Comparison of ENCODE assay signal across 18 cellular contexts in genomic region chr1:153613406-153613805, GRCh38. TPM values are rescaled to one million over a fixed set of nuclear protein-coding genes. Genes with fewer than 3 reads are reported as not detected.
DNase-seq lines count a peak whose midpoint lies in the region; ATAC-seq, FAIRE-seq and TF ChIP-seq lines count a peak whose summit lies in the region.
"Had no signal": no experiment of that assay in that cellular context is flagged by ENCODE, and none has a peak within 500 bp of the region (broad histone marks: within the 10 kb centered on the region; RNA-seq: fewer than 3 reads in every experiment).

No MANE protein-coding gene starts in this region.

- H3K79me2 ChIP-seq in HepG2 (ENCODE audit: insufficient read depth, low read length) (peaks cover 7% of the 10 kb centered on the region), OCI-LY7 (ENCODE audit: insufficient read depth, low read depth, low read length) (no peaks in the 10 kb centered on the region)

- H3K4me3 Mint-ChIP-seq in MCF 10A (ENCODE audit: unreplicated experiment): peak overlapping the region; percentile 90
- H3K4me3 Mint-ChIP-seq: activated naive CD8-positive, alpha-beta T cell treated with anti-CD3 and anti-CD28 coated beads, Interleukin-2, amount 50 U/mL, for 24 hours; CD4-positive, CD25-positive, alpha-beta regulatory T cell; effector memory CD8-positive, alpha-beta T cell; T-helper 1 cell treated with Interleukin-12 subunit alpha and Interleukin-12 subunit beta and Interleukin-4 antibody, amounts not matched to agents 30 μg/mL and 1 μg/mL, for 36 hours had no signal

- TF ChIP-seq CTCF in GM10248 (IDR thresholded peaks at IDR 0.05; ENCODE audit: control extremely low read depth, extremely low read depth, low read depth, missing control alignments) (no peak), MCF 10A (IDR thresholded peaks at IDR 0.05; ENCODE audit: unreplicated experiment) (no peak), HepG2 (CRISPR knock-in tag; IDR thresholded peaks at IDR 0.05) (no peak), OCI-LY7 (conservative IDR thresholded peaks at IDR 0.05; ENCODE audit: low read length) (no peak)

- H3K36me3 ChIP-seq in HepG2 (replicated peaks in 1 of 2; ENCODE audit: control insufficient read depth in 1 of 2, insufficient read depth in 2 of 2, low read length in 2 of 2) (no peaks in the 10 kb centered on the region), skeletal muscle tissue (ENCODE audit: control insufficient read depth in 3 of 3, insufficient read depth in 3 of 3, low read length in 3 of 3) (peaks cover 0 to 4% (median 0%) of the 10 kb centered on the region in 3 donors), OCI-LY7 (ENCODE audit: insufficient read depth, low read length) (no peaks in the 10 kb centered on the region)

- peak overlapping the region; percentile 66 for H3K27ac ChIP-seq in HepG2 (ENCODE audit: extremely low read length, insufficient read depth, low read length)
- H3K27ac ChIP-seq in skeletal muscle tissue (ENCODE audit: low read depth, low read length): peak overlapping the region; percentile 80
- no peak overlapping the region for H3K27ac ChIP-seq in OCI-LY7 (ENCODE audit: low read depth, low read length, poor library complexity, severe bottlenecking)

- no peaks in the 10 kb centered on the region for H3K9me2 ChIP-seq in OCI-LY7 (ENCODE audit: insufficient read depth, low read length)

- H3K4me1 ChIP-seq in HepG2 (ENCODE audit: insufficient read depth, low read length): peaks cover 80% of the 10 kb centered on the region
- H3K4me1 ChIP-seq in skeletal muscle tissue (ENCODE audit: control insufficient read depth in 3 of 3, insufficient read depth in 3 of 3, low read length in 3 of 3): peaks cover 39 to 58% (median 53%) of the 10 kb centered on the region in 3 donors
- peaks cover 5% of the 10 kb centered on the region for H3K4me1 ChIP-seq in OCI-LY7 (ENCODE audit: insufficient read depth, low read length, poor library complexity, severe bottlenecking)

- no peak for TF ChIP-seq RAD21 in HepG2 (CRISPR knock-in tag; IDR thresholded peaks at IDR 0.05)

- intact Hi-C loops in MCF 10A (cut with micrococcal nuclease) (loop anchor here (1.0 kb wide), 1 partner anchor 21 kb away; the partner anchor contains the start of gene CHTOP), HepG2 (cut with micrococcal nuclease; ENCODE audit: unreplicated experiment) (no loop called here), OCI-LY7 (cut with micrococcal nuclease; ENCODE audit: unreplicated experiment) (no loop called here)

- no peak for TF ChIP-seq POLR2A in HepG2 (IDR thresholded peaks at IDR 0.05; ENCODE audit: insufficient read depth in 1 of 2, low read depth in 2 of 2, low read length in 2 of 2)

- in situ Hi-C loops in HepG2 (cut with HindIII; ENCODE audit: extremely low pct_ligation_motif_present, low pct_unique_long_range_greater_than_20kb): no loop called here

- H3K9me3 ChIP-seq in HepG2 (ENCODE audit: low read length) (no peaks in the 10 kb centered on the region), skeletal muscle tissue (ENCODE audit: control insufficient read depth in 3 of 3, low read length in 3 of 3) (no peaks in the 10 kb centered on the region), OCI-LY7 (ENCODE audit: low read length) (no peaks in the 10 kb centered on the region)

- H2AFZ ChIP-seq in HepG2 (ENCODE audit: low read length): no peak overlapping the region
- no peak overlapping the region for H2AFZ ChIP-seq in OCI-LY7 (ENCODE audit: low read length)

- BruUV-seq in MCF 10A (replicated peaks; lab: Mats Ljungman, UMichigan): no TSS peak
- BruUV-seq in HepG2 (replicated peaks; lab: Mats Ljungman, UMichigan): no TSS peak
- BruUV-seq in OCI-LY7 (replicated peaks; lab: Mats Ljungman, UMichigan): no TSS peak

- H3K27me3 ChIP-seq in HepG2 (ENCODE audit: control insufficient read depth in 1 of 2, insufficient read depth in 2 of 2, low read length in 2 of 2) (no peaks in the 10 kb centered on the region; a peak in 1 of 5 replicates), skeletal muscle tissue (ENCODE audit: control insufficient read depth in 3 of 3, insufficient read depth in 3 of 3, low read length in 3 of 3) (no peaks in the 10 kb centered on the region)

- H3K27ac Mint-ChIP-seq in MCF 10A (ENCODE audit: low read depth, unreplicated experiment): peak overlapping the region; percentile 94
- H3K27ac Mint-ChIP-seq: activated naive CD8-positive, alpha-beta T cell treated with anti-CD3 and anti-CD28 coated beads, Interleukin-2, amount 50 U/mL, for 24 hours; effector memory CD8-positive, alpha-beta T cell; T-helper 1 cell treated with Interleukin-12 subunit alpha and Interleukin-12 subunit beta and Interleukin-4 antibody, amounts not matched to agents 30 μg/mL and 1 μg/mL, for 36 hours had no signal

- ATAC-seq in HepG2: no peak
- ATAC-seq: activated naive CD8-positive, alpha-beta T cell treated with anti-CD3 and anti-CD28 coated beads, Interleukin-2, amount 50 U/mL, for 24 hours; effector memory CD8-positive, alpha-beta T cell had no signal

- no peaks in the 10 kb centered on the region for H4K20me1 ChIP-seq in HepG2 (ENCODE audit: insufficient read depth, low read length)
- H4K20me1 ChIP-seq in OCI-LY7 (ENCODE audit: insufficient read depth, low read length): no peaks in the 10 kb centered on the region

- no peaks in the 10 kb centered on the region for H3K9me3 Mint-ChIP-seq in MCF 10A (ENCODE audit: unreplicated experiment)
- H3K9me3 Mint-ChIP-seq: activated naive CD8-positive, alpha-beta T cell treated with anti-CD3 and anti-CD28 coated beads, Interleukin-2, amount 50 U/mL, for 24 hours; CD4-positive, CD25-positive, alpha-beta regulatory T cell; effector memory CD8-positive, alpha-beta T cell; T-helper 1 cell treated with Interleukin-12 subunit alpha and Interleukin-12 subunit beta and Interleukin-4 antibody, amounts not matched to agents 30 μg/mL and 1 μg/mL, for 36 hours had no signal

- H3K9ac ChIP-seq in HepG2 (ENCODE audit: insufficient read depth, low read depth, low read length) (peak overlapping the region; percentile 80), skeletal muscle tissue (ENCODE audit: low read depth in 1 of 3, low read length in 3 of 3) (peak overlapping the region; percentile 61 to 91 (median 89))

- H3K4me2 ChIP-seq in HepG2 (ENCODE audit: low read depth, low read length) (peak overlapping the region; percentile 84), OCI-LY7 (ENCODE audit: low read length) (no peak overlapping the region)

- peaks cover 79% of the 10 kb centered on the region for H3K4me1 Mint-ChIP-seq in MCF 10A (ENCODE audit: insufficient read depth, unreplicated experiment)

- H3K36me3 Mint-ChIP-seq in MCF 10A (ENCODE audit: insufficient read depth, unreplicated experiment): peaks cover 25% of the 10 kb centered on the region
- H3K36me3 Mint-ChIP-seq: CD4-positive, CD25-positive, alpha-beta regulatory T cell had no signal

- H3K4me3 ChIP-seq in HepG2 (replicated peaks in 1 of 3; ENCODE audit: insufficient read depth in 1 of 3, low read depth in 2 of 3, low read length in 3 of 3): peak overlapping the region in 2 of 3 experiments; percentile 60 to 76; a peak in 3 of 6 replicates
- peak overlapping the region; percentile 43 to 86 (median 77) for H3K4me3 ChIP-seq in skeletal muscle tissue (ENCODE audit: low read length in 3 of 3)
- no peak overlapping the region for H3K4me3 ChIP-seq in OCI-LY7 (ENCODE audit: low read depth, low read length, poor library complexity, severe bottlenecking)

- TF ChIP-seq EP300 in HepG2 (IDR thresholded peaks at IDR 0.05; ENCODE audit: low read depth in 2 of 2, low read length in 2 of 2) (no peak), HepG2 (CRISPR knock-in tag; IDR thresholded peaks at IDR 0.05; ENCODE audit: borderline replicate concordance) (no peak)

- H3K27me3 Mint-ChIP-seq in MCF 10A (ENCODE audit: insufficient read depth, unreplicated experiment): no peaks in the 10 kb centered on the region
- H3K27me3 Mint-ChIP-seq: activated naive CD8-positive, alpha-beta T cell treated with anti-CD3 and anti-CD28 coated beads, Interleukin-2, amount 50 U/mL, for 24 hours; CD4-positive, CD25-positive, alpha-beta regulatory T cell; effector memory CD8-positive, alpha-beta T cell had no signal

- FAIRE-seq in HepG2 (lab: Jason Lieb, UNC): no peak
- FAIRE-seq: GM19239, islet of Langerhans had no signal

- WGBS in HepG2 (ENCODE audit: low lambda C conversion rate): 77% methylated on average over 5 of the region's 5 CpGs

- POLR2A ChIA-PET in GM10248 (lab: Yijun Ruan, JAX) (no interaction called here), MCF 10A (lab: Yijun Ruan, JAX) (interaction anchor here (0.6 to 46.1 kb wide), 30 partner anchors 2 to 354 kb away, joined by 3 to 1272 read pairs (median 9); partner anchors contain the start of genes CHTOP, CREB3L4, GATAD2B and ILF2), HepG2 (lab: Yijun Ruan, JAX) (interaction anchor here (1.0 to 12.2 kb wide), 10 partner anchors 10 to 162 kb away, joined by 3 to 390 read pairs (median 5); partner anchors contain the start of genes CHTOP, S100A1, S100A13 and SLC27A3), OCI-LY7 (lab: Charles Lee) (interaction anchor here (0.6 kb wide), 1 partner anchor 9 kb away, joined by 4 read pairs; no protein-coding TSS in a partner anchor)

- CTCF ChIA-PET in GM10248 (lab: Yijun Ruan, JAX): interaction anchor here (3.2 to 9.1 kb wide), 2 partner anchors 14 to 43 kb away, joined by 16 to 136 read pairs; partner anchors contain the start of genes S100A1 and S100A13
- CTCF ChIA-PET in MCF 10A (lab: Yijun Ruan, JAX): interaction anchor here (0.6 to 11.8 kb wide), 12 partner anchors 14 to 373 kb away, joined by 3 to 214 read pairs (median 6); partner anchors contain the start of genes RAB13, S100A1 and S100A13
- CTCF ChIA-PET in HepG2 (lab: Yijun Ruan, JAX; ENCODE audit: low intra/inter-chr PET ratio, low total read pairs): no interaction called here
- CTCF ChIA-PET in OCI-LY7 (lab: Charles Lee; ENCODE audit: unreplicated experiment): no interaction called here

- peak; percentile 12 for DNase-seq in GM10248 (ENCODE audit: extremely low spot score)
- DNase-seq in MCF 10A (ENCODE audit: unreplicated experiment): no peak
- DNase-seq in HepG2 (ENCODE audit: low spot score): no peak
- DNase-seq in NCI-H524 (lab: John Stamatoyannopoulos, UW): no peak
- DNase-seq in OCI-LY7 (ENCODE audit: low spot score): no peak
- DNase-seq in AG20443 (ENCODE audit: low spot score): no peak
- no peak for DNase-seq in NCI-H226
- DNase-seq: activated CD8-positive, alpha-beta memory T cell treated with anti-CD3 and anti-CD28 coated beads for 24 hours; activated naive CD8-positive, alpha-beta T cell treated with anti-CD3 and anti-CD28 coated beads, Interleukin-2, amount 50 U/mL, for 24 hours; CD4-positive, CD25-positive, alpha-beta regulatory T cell; effector memory CD8-positive, alpha-beta T cell; NCI-H1105; NCI-H748 treated with DMSO at 0.1 percent for 48 hours had no signal

RNA-seq across cellular contexts. Expression of gene S100A16, which starts 0.5 kb away (rescaled TPM):
- total RNA-seq in MCF 10A (2022): 1,014 and 1,213 TPM in 2 replicates
- total RNA-seq in HepG2 (2016; rRNA removed; fragmentation: Illumina TruSeq; extraction: Trizol): 46.0 and 51.2 TPM in 2 replicates
- 35.2 and 50.8 TPM in 2 replicates for total RNA-seq in HepG2 (2016; cell fraction: cytosol; rRNA removed; fragmentation: Illumina TruSeq; extraction: Trizol; ENCODE audit: low read depth)
- total RNA-seq in HepG2 (2016; cell fraction: insoluble cytoplasmic fraction; rRNA removed; fragmentation: Illumina TruSeq; extraction: Trizol): 46.0 and 49.1 TPM in 2 replicates
- 64.5 and 88.0 TPM in 2 replicates for total RNA-seq in HepG2 (2016; cell fraction: membrane; rRNA removed; fragmentation: Illumina TruSeq; extraction: Trizol)
- total RNA-seq in HepG2 (2016; cell fraction: nucleus; rRNA removed; fragmentation: Illumina TruSeq; extraction: Trizol): 17.2 and 18.5 TPM in 2 replicates
- 195 and 203 TPM in 2 replicates for polyA plus RNA-seq in HepG2 (2011; rRNA removed)
- polyA plus RNA-seq in HepG2 (2011; cell fraction: cytosol; rRNA removed): 207 and 257 TPM in 2 replicates
- 63.0 and 64.5 TPM in 2 replicates for polyA plus RNA-seq in HepG2 (2011; cell fraction: nucleus; rRNA removed)
- polyA plus RNA-seq in HepG2 (2012): 50.0 and 61.9 TPM in 2 replicates
- polyA plus RNA-seq in HepG2 (2016; cell fraction: cytosol; fragmentation: Illumina TruSeq; extraction: Trizol; ENCODE audit: low read depth): 56.0 and 73.0 TPM in 2 replicates
- 58.3 and 61.2 TPM in 2 replicates for polyA plus RNA-seq in HepG2 (2016; cell fraction: insoluble cytoplasmic fraction; fragmentation: Illumina TruSeq; extraction: Trizol; ENCODE audit: low read depth)
- polyA plus RNA-seq in HepG2 (2016; cell fraction: membrane; fragmentation: Illumina TruSeq; extraction: Trizol; ENCODE audit: low read depth): 82.4 and 91.4 TPM in 2 replicates
- polyA plus RNA-seq in HepG2 (2016; cell fraction: nucleus; fragmentation: Illumina TruSeq; extraction: Trizol; ENCODE audit: insufficient read depth, low read depth): 34.9 and 35.7 TPM in 2 replicates
- polyA minus RNA-seq in HepG2 (2011; rRNA and poly(A)+ RNA removed; ENCODE audit: low replicate concordance): 116 and 347 TPM in 2 replicates
- 41.2 and 43.1 TPM in 2 replicates for polyA minus RNA-seq in HepG2 (2011; cell fraction: cytosol; rRNA and poly(A)+ RNA removed)
- 31.9 and 35.2 TPM in 2 replicates for polyA minus RNA-seq in HepG2 (2011; cell fraction: nucleus; rRNA and poly(A)+ RNA removed)
- 36.0 TPM for total RNA-seq in skeletal muscle tissue
- total RNA-seq in OCI-LY7 (2014; rRNA removed; shearing (Covaris generic)): not detected in 2 replicates
- 0.33 TPM in 1 of 2 replicates, not detected in the other for total RNA-seq in OCI-LY7 (2022)
- total RNA-seq: CD4-positive, CD25-positive, alpha-beta regulatory T cell had no signal
- polyA plus RNA-seq: CD4-positive, CD25-positive, alpha-beta regulatory T cell had no signal

RNA-seq across cellular contexts. Expression of gene S100A14, which starts 2.7 kb away (rescaled TPM):
- 264 and 332 TPM in 2 replicates for total RNA-seq in MCF 10A (2022)
- total RNA-seq in HepG2 (2016; rRNA removed; fragmentation: Illumina TruSeq; extraction: Trizol): 1.4 and 2.0 TPM in 2 replicates
- 1.2 and 1.6 TPM in 2 replicates for total RNA-seq in HepG2 (2016; cell fraction: cytosol; rRNA removed; fragmentation: Illumina TruSeq; extraction: Trizol; ENCODE audit: low read depth)
- total RNA-seq in HepG2 (2016; cell fraction: insoluble cytoplasmic fraction; rRNA removed; fragmentation: Illumina TruSeq; extraction: Trizol): 1.8 and 2.4 TPM in 2 replicates
- total RNA-seq in HepG2 (2016; cell fraction: membrane; rRNA removed; fragmentation: Illumina TruSeq; extraction: Trizol): 2.2 and 2.4 TPM in 2 replicates
- total RNA-seq in HepG2 (2016; cell fraction: nucleus; rRNA removed; fragmentation: Illumina TruSeq; extraction: Trizol): 0.75 and 1.1 TPM in 2 replicates
- polyA plus RNA-seq in HepG2 (2011; rRNA removed): 7.7 and 10.8 TPM in 2 replicates
- 11.2 and 16.8 TPM in 2 replicates for polyA plus RNA-seq in HepG2 (2011; cell fraction: cytosol; rRNA removed)
- 1.5 and 3.7 TPM in 2 replicates for polyA plus RNA-seq in HepG2 (2011; cell fraction: nucleus; rRNA removed)
- polyA plus RNA-seq in HepG2 (2012): 4.8 and 6.4 TPM in 2 replicates
- 1.8 and 2.7 TPM in 2 replicates for polyA plus RNA-seq in HepG2 (2016; cell fraction: cytosol; fragmentation: Illumina TruSeq; extraction: Trizol; ENCODE audit: low read depth)
- 2.4 and 2.9 TPM in 2 replicates for polyA plus RNA-seq in HepG2 (2016; cell fraction: insoluble cytoplasmic fraction; fragmentation: Illumina TruSeq; extraction: Trizol; ENCODE audit: low read depth)
- polyA plus RNA-seq in HepG2 (2016; cell fraction: membrane; fragmentation: Illumina TruSeq; extraction: Trizol; ENCODE audit: low read depth): 3.3 TPM in 2 replicates
- 1.6 and 2.4 TPM in 2 replicates for polyA plus RNA-seq in HepG2 (2016; cell fraction: nucleus; fragmentation: Illumina TruSeq; extraction: Trizol; ENCODE audit: insufficient read depth, low read depth)
- 2.0 and 23.9 TPM in 2 replicates for polyA minus RNA-seq in HepG2 (2011; rRNA and poly(A)+ RNA removed; ENCODE audit: low replicate concordance)
- 1.5 and 2.7 TPM in 2 replicates for polyA minus RNA-seq in HepG2 (2011; cell fraction: cytosol; rRNA and poly(A)+ RNA removed)
- not detected in 2 replicates for polyA minus RNA-seq in HepG2 (2011; cell fraction: nucleus; rRNA and poly(A)+ RNA removed)
- total RNA-seq in skeletal muscle tissue: not detected
- not detected in 2 replicates for total RNA-seq in OCI-LY7 (2014; rRNA removed; shearing (Covaris generic))
- total RNA-seq in OCI-LY7 (2022): not detected in 2 replicates
- total RNA-seq: CD4-positive, CD25-positive, alpha-beta regulatory T cell had no signal
- polyA plus RNA-seq: CD4-positive, CD25-positive, alpha-beta regulatory T cell had no signal

RNA-seq across cellular contexts. Expression of gene S100A13, which starts 13.9 kb away (rescaled TPM):
- total RNA-seq in MCF 10A (2022) (210 and 236 TPM in 2 replicates), HepG2 (2016; rRNA removed; fragmentation: Illumina TruSeq; extraction: Trizol) (89.5 and 115 TPM in 2 replicates), skeletal muscle tissue (55.3 TPM), OCI-LY7 (2022) (6.9 and 10.3 TPM in 2 replicates)
- 78.4 and 101 TPM in 2 replicates for total RNA-seq in HepG2 (2016; cell fraction: cytosol; rRNA removed; fragmentation: Illumina TruSeq; extraction: Trizol; ENCODE audit: low read depth)
- 101 and 125 TPM in 2 replicates for total RNA-seq in HepG2 (2016; cell fraction: insoluble cytoplasmic fraction; rRNA removed; fragmentation: Illumina TruSeq; extraction: Trizol)
- total RNA-seq in HepG2 (2016; cell fraction: membrane; rRNA removed; fragmentation: Illumina TruSeq; extraction: Trizol): 88.5 and 93.4 TPM in 2 replicates
- total RNA-seq in HepG2 (2016; cell fraction: nucleus; rRNA removed; fragmentation: Illumina TruSeq; extraction: Trizol): 30.0 and 35.1 TPM in 2 replicates
- polyA plus RNA-seq in HepG2 (2011; rRNA removed): 172 TPM in 2 replicates
- 139 and 163 TPM in 2 replicates for polyA plus RNA-seq in HepG2 (2011; cell fraction: cytosol; rRNA removed)
- polyA plus RNA-seq in HepG2 (2011; cell fraction: nucleus; rRNA removed): 32.1 and 42.4 TPM in 2 replicates
- polyA plus RNA-seq in HepG2 (2012): 56.6 and 75.4 TPM in 2 replicates
- 82.7 and 114 TPM in 2 replicates for polyA plus RNA-seq in HepG2 (2016; cell fraction: cytosol; fragmentation: Illumina TruSeq; extraction: Trizol; ENCODE audit: low read depth)
- 106 and 116 TPM in 2 replicates for polyA plus RNA-seq in HepG2 (2016; cell fraction: insoluble cytoplasmic fraction; fragmentation: Illumina TruSeq; extraction: Trizol; ENCODE audit: low read depth)
- polyA plus RNA-seq in HepG2 (2016; cell fraction: membrane; fragmentation: Illumina TruSeq; extraction: Trizol; ENCODE audit: low read depth): 65.7 and 84.0 TPM in 2 replicates
- 50.7 and 51.1 TPM in 2 replicates for polyA plus RNA-seq in HepG2 (2016; cell fraction: nucleus; fragmentation: Illumina TruSeq; extraction: Trizol; ENCODE audit: insufficient read depth, low read depth)
- polyA minus RNA-seq in HepG2 (2011; rRNA and poly(A)+ RNA removed; ENCODE audit: low replicate concordance): 42.6 and 182 TPM in 2 replicates
- polyA minus RNA-seq in HepG2 (2011; cell fraction: cytosol; rRNA and poly(A)+ RNA removed): 11.7 and 13.7 TPM in 2 replicates
- polyA minus RNA-seq in HepG2 (2011; cell fraction: nucleus; rRNA and poly(A)+ RNA removed): 6.7 and 6.8 TPM in 2 replicates
- total RNA-seq in OCI-LY7 (2014; rRNA removed; shearing (Covaris generic)): 2.7 and 4.8 TPM in 2 replicates

RNA-seq across cellular contexts. Expression of gene S100A1, which starts 14.8 kb away (rescaled TPM):
- total RNA-seq in MCF 10A (2022) (0.74 TPM in 1 of 2 replicates, not detected in the other), HepG2 (2016; rRNA removed; fragmentation: Illumina TruSeq; extraction: Trizol) (120 and 151 TPM in 2 replicates), skeletal muscle tissue (0.52 TPM), OCI-LY7 (2022) (not detected in 2 replicates)
- total RNA-seq in HepG2 (2016; cell fraction: cytosol; rRNA removed; fragmentation: Illumina TruSeq; extraction: Trizol; ENCODE audit: low read depth): 28.0 and 35.5 TPM in 2 replicates
- 119 and 133 TPM in 2 replicates for total RNA-seq in HepG2 (2016; cell fraction: insoluble cytoplasmic fraction; rRNA removed; fragmentation: Illumina TruSeq; extraction: Trizol)
- 48.1 and 56.1 TPM in 2 replicates for total RNA-seq in HepG2 (2016; cell fraction: membrane; rRNA removed; fragmentation: Illumina TruSeq; extraction: Trizol)
- total RNA-seq in HepG2 (2016; cell fraction: nucleus; rRNA removed; fragmentation: Illumina TruSeq; extraction: Trizol): 54.6 and 59.6 TPM in 2 replicates
- 238 and 251 TPM in 2 replicates for polyA plus RNA-seq in HepG2 (2011; rRNA removed)
- polyA plus RNA-seq in HepG2 (2011; cell fraction: cytosol; rRNA removed): 339 and 395 TPM in 2 replicates
- polyA plus RNA-seq in HepG2 (2011; cell fraction: nucleus; rRNA removed): 68.2 and 87.5 TPM in 2 replicates
- polyA plus RNA-seq in HepG2 (2012): 109 and 178 TPM in 2 replicates
- polyA plus RNA-seq in HepG2 (2016; cell fraction: cytosol; fragmentation: Illumina TruSeq; extraction: Trizol; ENCODE audit: low read depth): 100 and 132 TPM in 2 replicates
- polyA plus RNA-seq in HepG2 (2016; cell fraction: insoluble cytoplasmic fraction; fragmentation: Illumina TruSeq; extraction: Trizol; ENCODE audit: low read depth): 381 and 401 TPM in 2 replicates
- polyA plus RNA-seq in HepG2 (2016; cell fraction: membrane; fragmentation: Illumina TruSeq; extraction: Trizol; ENCODE audit: low read depth): 143 and 156 TPM in 2 replicates
- 222 and 236 TPM in 2 replicates for polyA plus RNA-seq in HepG2 (2016; cell fraction: nucleus; fragmentation: Illumina TruSeq; extraction: Trizol; ENCODE audit: insufficient read depth, low read depth)
- 3.5 and 272 TPM in 2 replicates for polyA minus RNA-seq in HepG2 (2011; rRNA and poly(A)+ RNA removed; ENCODE audit: low replicate concordance)
- polyA minus RNA-seq in HepG2 (2011; cell fraction: cytosol; rRNA and poly(A)+ RNA removed): 102 and 128 TPM in 2 replicates
- 35.0 and 41.2 TPM in 2 replicates for polyA minus RNA-seq in HepG2 (2011; cell fraction: nucleus; rRNA and poly(A)+ RNA removed)
- total RNA-seq in OCI-LY7 (2014; rRNA removed; shearing (Covaris generic)): not detected in 2 replicates
- total RNA-seq: CD4-positive, CD25-positive, alpha-beta regulatory T cell; pulmonary artery endothelial cell had no signal
- polyA plus RNA-seq: CD4-positive, CD25-positive, alpha-beta regulatory T cell had no signal

RNA-seq across cellular contexts. Expression of gene CHTOP, which starts 20.5 kb away (rescaled TPM):
- total RNA-seq in MCF 10A (2022): 147 and 156 TPM in 2 replicates
- 35.4 and 38.0 TPM in 2 replicates for total RNA-seq in HepG2 (2016; rRNA removed; fragmentation: Illumina TruSeq; extraction: Trizol)
- total RNA-seq in HepG2 (2016; cell fraction: cytosol; rRNA removed; fragmentation: Illumina TruSeq; extraction: Trizol; ENCODE audit: low read depth): 14.3 and 17.0 TPM in 2 replicates
- total RNA-seq in HepG2 (2016; cell fraction: insoluble cytoplasmic fraction; rRNA removed; fragmentation: Illumina TruSeq; extraction: Trizol): 34.0 and 41.6 TPM in 2 replicates
- 24.6 and 26.6 TPM in 2 replicates for total RNA-seq in HepG2 (2016; cell fraction: membrane; rRNA removed; fragmentation: Illumina TruSeq; extraction: Trizol)
- 60.5 and 67.4 TPM in 2 replicates for total RNA-seq in HepG2 (2016; cell fraction: nucleus; rRNA removed; fragmentation: Illumina TruSeq; extraction: Trizol)
- polyA plus RNA-seq in HepG2 (2011; rRNA removed): 47.1 and 51.9 TPM in 2 replicates
- polyA plus RNA-seq in HepG2 (2011; cell fraction: cytosol; rRNA removed): 33.6 and 37.2 TPM in 2 replicates
- 57.8 and 64.5 TPM in 2 replicates for polyA plus RNA-seq in HepG2 (2011; cell fraction: nucleus; rRNA removed)
- polyA plus RNA-seq in HepG2 (2012): 40.9 and 49.6 TPM in 2 replicates
- polyA plus RNA-seq in HepG2 (2016; cell fraction: cytosol; fragmentation: Illumina TruSeq; extraction: Trizol; ENCODE audit: low read depth): 11.0 and 11.5 TPM in 2 replicates
- 59.9 and 65.3 TPM in 2 replicates for polyA plus RNA-seq in HepG2 (2016; cell fraction: insoluble cytoplasmic fraction; fragmentation: Illumina TruSeq; extraction: Trizol; ENCODE audit: low read depth)
- polyA plus RNA-seq in HepG2 (2016; cell fraction: membrane; fragmentation: Illumina TruSeq; extraction: Trizol; ENCODE audit: low read depth): 17.8 and 18.3 TPM in 2 replicates
- 108 TPM in 2 replicates for polyA plus RNA-seq in HepG2 (2016; cell fraction: nucleus; fragmentation: Illumina TruSeq; extraction: Trizol; ENCODE audit: insufficient read depth, low read depth)
- polyA minus RNA-seq in HepG2 (2011; rRNA and poly(A)+ RNA removed; ENCODE audit: low replicate concordance): 34.2 and 56.3 TPM in 2 replicates
- polyA minus RNA-seq in HepG2 (2011; cell fraction: cytosol; rRNA and poly(A)+ RNA removed): 16.0 and 16.8 TPM in 2 replicates
- 134 and 152 TPM in 2 replicates for polyA minus RNA-seq in HepG2 (2011; cell fraction: nucleus; rRNA and poly(A)+ RNA removed)
- total RNA-seq in skeletal muscle tissue: 46.4 TPM
- 70.9 and 85.3 TPM in 2 replicates for total RNA-seq in OCI-LY7 (2014; rRNA removed; shearing (Covaris generic))
- 106 and 107 TPM in 2 replicates for total RNA-seq in OCI-LY7 (2022)

Comparison
In these comparisons a context has a peak if more than half of its experiments do, and no peak if none do; other contexts are left out.
1. RNA of gene S100A16, which starts 0.5 kb away (total RNA-seq): 1,014 to 1,213 TPM in MCF 10A, 17.2 to 88.0 TPM in HepG2 and 36.0 TPM in skeletal muscle tissue (single experiment); 0.33 TPM in OCI-LY7; every median in the first group is over 10 times any median in the second.
2. RNA of gene S100A14, which starts 2.7 kb away (total RNA-seq): 264 to 332 TPM in MCF 10A; 0.75 to 2.4 TPM in HepG2, not detected in OCI-LY7 and not detected in skeletal muscle tissue (single experiment); every median in the first group is over 10 times any median in the second.
3. CTCF ChIA-PET loops: an anchor here in GM10248 (3.2 to 9.1 kb wide) and MCF 10A (0.6 to 11.8 kb wide); none called in HepG2 and OCI-LY7.